8 cellular contexts compared by ENCODE assay signal in the genomic region with DNA sequence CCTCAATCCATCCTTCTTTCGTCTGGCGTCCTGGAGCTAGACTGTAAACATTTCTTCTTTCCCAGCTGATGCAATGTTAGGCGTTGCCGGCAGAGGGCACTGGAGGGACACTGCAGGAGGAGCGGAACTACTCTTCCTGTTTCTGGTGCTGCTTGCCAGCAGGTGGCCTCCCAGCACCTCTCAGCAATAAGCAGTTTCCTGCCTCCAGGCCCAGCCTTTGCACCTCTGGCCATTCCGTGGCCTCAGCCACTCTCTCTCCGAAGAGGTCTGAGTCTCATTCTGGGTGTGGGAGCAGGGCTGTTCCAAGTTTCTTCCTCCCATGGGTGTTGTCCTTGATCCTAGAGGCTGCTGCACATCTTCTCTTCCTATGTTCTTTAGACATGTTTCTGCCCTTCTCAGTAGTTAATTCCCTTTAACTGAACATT. TPM values are rescaled to one million over a fixed set of nuclear protein-coding genes. Genes with fewer than 3 reads are reported as not detected.
DNase-seq lines count a peak whose midpoint lies in the region; ATAC-seq and TF ChIP-seq lines count a peak whose summit lies in the region.

No MANE protein-coding gene starts in this region.

- peaks cover 3 to 14% (median 6%) of the 10 kb centered on the region in 5 donors for H3K27me3 Mint-ChIP-seq in naive thymus-derived CD4-positive, alpha-beta T cell
- peaks cover 19% of the 10 kb centered on the region for H3K27me3 Mint-ChIP-seq in stimulated activated memory B cell treated with anti-CD40 and anti-IgM and Interleukin-4, amounts not matched to agents 10 μg/mL and 1 μg/mL and 100 μg/mL, for 72 hours

- peaks cover 0 to 8% (median 4%) of the 10 kb centered on the region in 3 experiments for H3K9me3 ChIP-seq in naive thymus-derived CD4-positive, alpha-beta T cell (ENCODE audit: control insufficient read depth in 2 of 3, low read length in 3 of 3)

- no peaks in the 10 kb centered on the region for H3K36me3 ChIP-seq in naive thymus-derived CD4-positive, alpha-beta T cell (ENCODE audit: control insufficient read depth in 2 of 3, insufficient read depth in 3 of 3, low read length in 3 of 3)

- POLR2A ChIA-PET in naive thymus-derived CD4-positive, alpha-beta T cell (lab: Charles Lee), result no interaction called here

- H3K4me1 Mint-ChIP-seq in naive thymus-derived CD4-positive, alpha-beta T cell, result peaks cover 7 to 24% (median 17%) of the 10 kb centered on the region in 7 donors
- peaks cover 10% of the 10 kb centered on the region for H3K4me1 Mint-ChIP-seq in stimulated activated memory B cell treated with anti-CD40 and anti-IgM and Interleukin-4, amounts not matched to agents 10 μg/mL and 1 μg/mL and 100 μg/mL, for 72 hours

- H3K36me3 Mint-ChIP-seq in naive thymus-derived CD4-positive, alpha-beta T cell, result peaks cover 0 to 2% (median 0%) of the 10 kb centered on the region in 5 donors
- H3K36me3 Mint-ChIP-seq in stimulated activated memory B cell treated with anti-CD40 and anti-IgM and Interleukin-4, amounts not matched to agents 10 μg/mL and 1 μg/mL and 100 μg/mL, for 72 hours, result no peaks in the 10 kb centered on the region

- intact Hi-C loops in naive thymus-derived CD4-positive, alpha-beta T cell (cut with micrococcal nuclease), result loop anchor here (1.0 to 5.0 kb wide), 11 partner anchors 17 to 629 kb away; no protein-coding TSS in a partner anchor

- peaks cover 4 to 11% of the 10 kb centered on the region in 2 donors for H3K4me1 ChIP-seq in naive thymus-derived CD4-positive, alpha-beta T cell (ENCODE audit: control insufficient read depth in 2 of 2, insufficient read depth in 2 of 2, low read length in 2 of 2)

- CTCF ChIA-PET in naive thymus-derived CD4-positive, alpha-beta T cell (lab: Charles Lee), result interaction anchor here (0.5 to 2.0 kb wide), 17 partner anchors 15 to 1769 kb away, joined by 3 to 16 read pairs (median 3); no protein-coding TSS in a partner anchor

- H3K4me3 Mint-ChIP-seq in naive thymus-derived CD4-positive, alpha-beta T cell, result peak overlapping the region in 6 of 10 donors; percentile 4 to 57 (median 20)
- no peak overlapping the region for H3K4me3 Mint-ChIP-seq in stimulated activated memory B cell treated with anti-CD40 and anti-IgM and Interleukin-4, amounts not matched to agents 10 μg/mL and 1 μg/mL and 100 μg/mL, for 72 hours

- TF ChIP-seq POLR2A in erythroblast (IDR thresholded peaks at IDR 0.05; ENCODE audit: low read length), result no peak

- H3K4me3 ChIP-seq in naive thymus-derived CD4-positive, alpha-beta T cell (ENCODE audit: low read length), result no peak overlapping the region

- peak overlapping the region in 7 of 9 donors; percentile 2 to 86 (median 59) for H3K27ac Mint-ChIP-seq in naive thymus-derived CD4-positive, alpha-beta T cell
- H3K27ac Mint-ChIP-seq in stimulated activated memory B cell treated with anti-CD40 and anti-IgM and Interleukin-4, amounts not matched to agents 10 μg/mL and 1 μg/mL and 100 μg/mL, for 72 hours, result peak overlapping the region; percentile 48

- DNase-seq in Caki2 (ENCODE audit: low read depth) (peak; percentile 75), KG1 (lab: John Stamatoyannopoulos, UW) (peak; percentile 35), OCI-M2 (lab: John Stamatoyannopoulos, UW; ENCODE audit: unreplicated experiment) (peak; percentile 38), activated T-cell treated with anti-CD3 and anti-CD28 coated beads for 1 hour (ENCODE audit: low read depth) (peak; percentile 78), erythroblast (lab: John Stamatoyannopoulos, UW) (peak; percentile 83 to 89)
- peak; percentile 69 to 88 (median 83) for DNase-seq in naive thymus-derived CD4-positive, alpha-beta T cell

- H3K27ac ChIP-seq in naive thymus-derived CD4-positive, alpha-beta T cell (ENCODE audit: low read depth, low read length), result no peak overlapping the region

- in situ Hi-C loops in Caki2 (cut with HindIII; ENCODE audit: low pct_unique_long_range_greater_than_20kb, low sequenced_read_pairs), result no loop called here

- peak; percentile 87 for ATAC-seq in GM21515 (IDR thresholded peaks at IDR 0.05; ENCODE audit: unreplicated experiment)
- peak; percentile 99 for ATAC-seq in naive thymus-derived CD4-positive, alpha-beta T cell
- peak; percentile 92 for ATAC-seq in stimulated activated memory B cell treated with anti-CD40 and anti-IgM and Interleukin-4, amounts not matched to agents 10 μg/mL and 1 μg/mL and 100 μg/mL, for 72 hours

- no peaks in the 10 kb centered on the region for H3K27me3 ChIP-seq in naive thymus-derived CD4-positive, alpha-beta T cell (ENCODE audit: control insufficient read depth in 2 of 2, insufficient read depth in 2 of 2, low read length in 2 of 2)

- peaks cover 0 to 12% (median 7%) of the 10 kb centered on the region in 11 donors for H3K9me3 Mint-ChIP-seq in naive thymus-derived CD4-positive, alpha-beta T cell
- H3K9me3 Mint-ChIP-seq in stimulated activated memory B cell treated with anti-CD40 and anti-IgM and Interleukin-4, amounts not matched to agents 10 μg/mL and 1 μg/mL and 100 μg/mL, for 72 hours, result peaks cover 5% of the 10 kb centered on the region

RNA-seq across cellular contexts. Expression of a gene that starts 7.5 kb away (rescaled TPM):
- not detected in 2 replicates for total RNA-seq in Caki2 (2014; rRNA removed; shearing (Covaris generic); ENCODE audit: low replicate concordance)
- under 1 TPM in 2 of 5 experiments, not detected in 3; 0.11 to 0.38 TPM for total RNA-seq in naive thymus-derived CD4-positive, alpha-beta T cell
- polyA plus RNA-seq in naive thymus-derived CD4-positive, alpha-beta T cell, result not detected

Comparison
In these comparisons a context has a peak if more than half of its experiments do, and no peak if none do; other contexts are left out.
1. DNase-seq: peak in every context shown above with its lines; median percentile 86 in erythroblast; 83 in naive thymus-derived CD4-positive, alpha-beta T cell; 78 in activated T-cell treated with anti-CD3 and anti-CD28 coated beads for 1 hour; 75 in Caki2; 38 in OCI-M2; 35 in KG1.